Comparison of ENCODE assay signal across 19 cellular contexts in genomic region chr5:171427318-171428167, GRCh38. TPM values are rescaled to one million over a fixed set of nuclear protein-coding genes. Genes with fewer than 3 reads are reported as not detected.
DNase-seq lines count a peak whose midpoint lies in the region; ATAC-seq, FAIRE-seq and TF ChIP-seq lines count a peak whose summit lies in the region.
"Had no signal": no experiment of that assay in that cellular context is flagged by ENCODE, and none has a peak within 500 bp of the region (broad histone marks: within the 10 kb centered on the region; RNA-seq: fewer than 3 reads in every experiment).

No MANE protein-coding gene starts in this region.

- in situ Hi-C loops in K562 (cut with MboI) = loop anchor here (10.0 kb wide), 1 partner anchor 627 kb away; no protein-coding TSS in a partner anchor

- TF ChIP-seq POLR2A in K562 (conservative IDR thresholded peaks at IDR 0.05) = no peak
- no peak for TF ChIP-seq POLR2A in suprapubic skin (IDR thresholded peaks at IDR 0.05)

- peaks cover 0 to 4% of the 10 kb centered on the region in 2 experiments; a peak in 1 of 5 replicates for H3K4me1 ChIP-seq in K562 (replicated peaks in 1 of 2; ENCODE audit: control insufficient read depth in 2 of 2, insufficient read depth in 2 of 2, low read length in 2 of 2)
- no peaks in the 10 kb centered on the region for H3K4me1 ChIP-seq in right cardiac atrium (ENCODE audit: control insufficient read depth, insufficient read depth, low read length)
- no peaks in the 10 kb centered on the region for H3K4me1 ChIP-seq in suprapubic skin

- peaks cover 10% of the 10 kb centered on the region; the same call in 1 of the 2 replicates for H4K20me1 ChIP-seq in K562 (replicated peaks; ENCODE audit: control insufficient read depth, insufficient read depth, low read length)

- DNase-seq in OCI-M1 (lab: John Stamatoyannopoulos, UW) = peak; percentile 40
- DNase-seq in K562 (ENCODE audit: extremely low read depth in 1 of 4, low spot score in 3 of 4) = no peak
- peak; percentile 53 to 80 (median 71) for DNase-seq in right cardiac atrium
- peak; percentile 34 to 73 for DNase-seq in suprapubic skin (ENCODE audit: low spot score in 2 of 2)
- DNase-seq in amygdala (lab: John Stamatoyannopoulos, UW) = no peak
- DNase-seq: activated CD4-positive, alpha-beta memory T cell treated with anti-CD3 and anti-CD28 coated beads for 36 hours; brain microvascular endothelial cell; dermis blood vessel endothelial cell; foreskin melanocyte; NCI-H2081; NCI-H524 treated with DMSO at 0.1 percent for 48 hours; nephron progenitor cell; SHP77 treated with DMSO at 0.1 percent for 48 hours; T-helper 1 cell; WERI-Rb-1 had no signal

- intact Hi-C loops in K562 (cut with micrococcal nuclease) (no loop called here), right cardiac atrium (cut with DNase I) (loop anchor here (10.0 kb wide), 3 partner anchors 197 to 427 kb away; no protein-coding TSS in a partner anchor)

- TF ChIP-seq RAD21 in K562 (CRISPR knock-in tag; conservative IDR thresholded peaks at IDR 0.05 in 1 of 2, IDR thresholded peaks at IDR 0.05 in 1 of 2) = no peak

- no peaks in the 10 kb centered on the region for H3K79me2 ChIP-seq in K562 (ENCODE audit: control insufficient read depth, insufficient read depth, low read length)

- H3K4me3 ChIP-seq in K562 (no peak overlapping the region), right cardiac atrium (ENCODE audit: low read length) (no peak overlapping the region), suprapubic skin (no peak overlapping the region)

- WGBS in K562 (ENCODE audit: insufficient coverage, low coverage, missing lambda C conversion rate) = 16% methylated on average over 20 of the region's 20 CpGs
- WGBS in right cardiac atrium = 71% methylated on average over 20 of the region's 20 CpGs
- WGBS in suprapubic skin = 90% methylated on average over 18 of the region's 20 CpGs

- H3K36me3 ChIP-seq in K562 (ENCODE audit: control insufficient read depth, insufficient read depth, low read length) (no peaks in the 10 kb centered on the region), suprapubic skin (no peaks in the 10 kb centered on the region)
- H3K36me3 ChIP-seq: brain microvascular endothelial cell, WERI-Rb-1 had no signal

- no peak for ATAC-seq in K562
- peak; percentile 22 to 47 for ATAC-seq in right cardiac atrium
- no peak for ATAC-seq in HG03280 (IDR thresholded peaks at IDR 0.05; ENCODE audit: unreplicated experiment)
- ATAC-seq in HG03095 (IDR thresholded peaks at IDR 0.05; ENCODE audit: unreplicated experiment) = no peak
- ATAC-seq: stimulated activated effector memory CD8-positive, alpha-beta T cell treated with anti-CD3 and anti-CD28 coated beads, Interleukin-12 subunit alpha, Interleukin-12 subunit beta, amount 100 ng/mL, for 72 hours had no signal

- no peaks in the 10 kb centered on the region for H3K9me1 ChIP-seq in K562 (ENCODE audit: control insufficient read depth, insufficient read depth, low read length)

- CTCF ChIA-PET in K562 (lab: Yijun Ruan, JAX; ENCODE audit: low intra/inter-chr PET ratio) = no interaction called here

- no peak for FAIRE-seq in K562 (lab: Jason Lieb, UNC)

- H2AFZ ChIP-seq in K562 (ENCODE audit: low read depth, low read length) = no peak overlapping the region

- H3K9me3 ChIP-seq in K562 (replicated peaks; ENCODE audit: control insufficient read depth, insufficient read depth, low read depth, low read length) (no peaks in the 10 kb centered on the region), right cardiac atrium (ENCODE audit: control insufficient read depth, low read length) (no peaks in the 10 kb centered on the region), suprapubic skin (no peaks in the 10 kb centered on the region)

- TF ChIP-seq CTCF in K562 (IDR thresholded peaks at IDR 0.05 in 2 of 3, conservative IDR thresholded peaks at IDR 0.05 in 1 of 3; ENCODE audit: insufficient read depth in 2 of 3, low read depth in 1 of 3, low read length in 3 of 3) (no peak), suprapubic skin (IDR thresholded peaks at IDR 0.05) (no peak)

- H3K4me2 ChIP-seq in K562 (ENCODE audit: insufficient read depth, low read length) = no peak overlapping the region
- H3K4me2 ChIP-seq: KMS-11 had no signal

- H3K27ac ChIP-seq in K562 (ENCODE audit: extremely low read depth, low read depth, low read length) (no peak overlapping the region), right cardiac atrium (ENCODE audit: low read length) (no peak overlapping the region), suprapubic skin (no peak overlapping the region)
- H3K27ac ChIP-seq: brain microvascular endothelial cell, KMS-11, WERI-Rb-1 had no signal

- no TSS peak for BruUV-seq in K562 (replicated peaks; lab: Mats Ljungman, UMichigan)

- no peak overlapping the region for H3K9ac ChIP-seq in K562 (ENCODE audit: insufficient read depth in 1 of 2, low read depth in 2 of 2, low read length in 2 of 2)
- H3K9ac ChIP-seq: KMS-11 had no signal

- POLR2A ChIA-PET in K562 (lab: Yijun Ruan, JAX) = interaction anchor here (1.2 to 1.3 kb wide), 2 partner anchors 8 to 14 kb away, joined by 3 read pairs; partner anchors contain the start of gene FGF18

- no peak for TF ChIP-seq EP300 in K562 (IDR thresholded peaks at IDR 0.05; ENCODE audit: low read length)
- no peak for TF ChIP-seq EP300 in suprapubic skin (IDR thresholded peaks at IDR 0.05)

- H3K27me3 ChIP-seq in K562 (ENCODE audit: control insufficient read depth in 2 of 2, insufficient read depth in 2 of 2, low read length in 2 of 2) = peaks cover 0 to 25% of the 10 kb centered on the region in 2 experiments; a peak in 3 of 5 replicates
- no peaks in the 10 kb centered on the region for H3K27me3 ChIP-seq in right cardiac atrium (ENCODE audit: control insufficient read depth, insufficient read depth)
- H3K27me3 ChIP-seq in suprapubic skin = no peaks in the 10 kb centered on the region
- H3K27me3 ChIP-seq: brain microvascular endothelial cell had no signal

RNA-seq across cellular contexts. Expression of gene FGF18, which starts 8.1 kb away (rescaled TPM):
- 0.21 TPM in 1 of 2 replicates, not detected in the other for total RNA-seq in K562 (2011; cell fraction: chromatin; rRNA removed; ENCODE audit: low replicate concordance)
- total RNA-seq in K562 (2011; cell fraction: nucleolus; rRNA removed) = 0.17 TPM in 1 of 2 replicates, not detected in the other
- total RNA-seq in K562 (2011; cell fraction: nucleoplasm; rRNA removed) = not detected in 2 replicates
- total RNA-seq in K562 (2014; rRNA removed) (0.05 TPM in 1 of 2 replicates, not detected in the other), K562 (2014; rRNA removed; fragmentation: Illumina TruSeq; extraction: Trizol) (not detected in 2 replicates), K562 (2015; rRNA removed; fragmentation: Illumina TruSeq; extraction: Trizol) (not detected in 2 replicates), K562 (2021) (0.18 TPM in 1 of 2 replicates, not detected in the other), right cardiac atrium (1 to 10 TPM; 1.3 to 4.3 (median 1.9) TPM), suprapubic skin (1 to 10 TPM in 1 of 4 donors, under 1 TPM in 3; 0.32 to 3.2 (median 0.50) TPM)
- polyA plus RNA-seq in K562 (2011; rRNA removed) (not detected in 2 replicates), K562 (2014; fragmentation: Illumina TruSeq; extraction: Trizol) (not detected in 2 replicates), K562 (2014; fragmentation: Nextera tagmentation; extraction: Ambion mirVana) (not detected), K562 (2014; rRNA removed) (0.11 TPM in 1 of 2 replicates, not detected in the other), right cardiac atrium (1.2 TPM)
- polyA plus RNA-seq in K562 (2011; cell fraction: cytosol; rRNA removed) = 0.06 TPM in 1 of 2 replicates, not detected in the other
- polyA plus RNA-seq in K562 (2011; cell fraction: nucleus; rRNA removed) = 0.11 and 0.22 TPM in 2 replicates
- 0.04 and 0.05 TPM in 2 replicates for polyA plus RNA-seq in K562 (2012)
- polyA minus RNA-seq in K562 (2011; rRNA and poly(A)+ RNA removed) = not detected in 2 replicates
- not detected in 2 replicates for polyA minus RNA-seq in K562 (2011; cell fraction: cytosol; rRNA and poly(A)+ RNA removed)
- polyA minus RNA-seq in K562 (2011; cell fraction: nucleus; rRNA and poly(A)+ RNA removed) = 0.13 and 0.22 TPM in 2 replicates
- total RNA-seq: dermis blood vessel endothelial cell had no signal

RNA-seq across cellular contexts. Expression of gene NPM1, which starts 39.9 kb away (rescaled TPM):
- total RNA-seq in K562 (2011; cell fraction: chromatin; rRNA removed; ENCODE audit: low replicate concordance) = 380 and 708 TPM in 2 replicates
- 320 and 388 TPM in 2 replicates for total RNA-seq in K562 (2011; cell fraction: nucleolus; rRNA removed)
- total RNA-seq in K562 (2011; cell fraction: nucleoplasm; rRNA removed) = 349 and 479 TPM in 2 replicates
- total RNA-seq in K562 (2014; rRNA removed) (2,275 and 2,438 TPM in 2 replicates), K562 (2014; rRNA removed; fragmentation: Illumina TruSeq; extraction: Trizol) (6,105 and 6,135 TPM in 2 replicates), K562 (2015; rRNA removed; fragmentation: Illumina TruSeq; extraction: Trizol) (5,186 and 5,639 TPM in 2 replicates), K562 (2021) (2,894 and 2,951 TPM in 2 replicates), right cardiac atrium (100 to 1,000 TPM; 355 to 493 (median 433) TPM), suprapubic skin (100 to 1,000 TPM; 439 to 524 (median 469) TPM)
- polyA plus RNA-seq in K562 (2011; rRNA removed) (2,553 and 3,164 TPM in 2 replicates), K562 (2014; fragmentation: Illumina TruSeq; extraction: Trizol) (4,182 and 5,696 TPM in 2 replicates), K562 (2014; fragmentation: Nextera tagmentation; extraction: Ambion mirVana) (1,000 to 10,000 TPM; 4,099 to 6,909 TPM), K562 (2014; rRNA removed) (2,789 and 6,654 TPM in 2 replicates), right cardiac atrium (887 TPM)
- polyA plus RNA-seq in K562 (2011; cell fraction: cytosol; rRNA removed) = 324 and 4,326 TPM in 2 replicates
- 680 and 968 TPM in 2 replicates for polyA plus RNA-seq in K562 (2011; cell fraction: nucleus; rRNA removed)
- 3,341 and 5,906 TPM in 2 replicates for polyA plus RNA-seq in K562 (2012)
- 1,992 and 2,499 TPM in 2 replicates for polyA minus RNA-seq in K562 (2011; rRNA and poly(A)+ RNA removed)
- polyA minus RNA-seq in K562 (2011; cell fraction: cytosol; rRNA and poly(A)+ RNA removed) = 3,102 and 3,979 TPM in 2 replicates
- polyA minus RNA-seq in K562 (2011; cell fraction: nucleus; rRNA and poly(A)+ RNA removed) = 305 and 418 TPM in 2 replicates

Comparison
In these comparisons a context has a peak if more than half of its experiments do, and no peak if none do; other contexts are left out.
1. DNase-seq: peak in OCI-M1 (single experiment), right cardiac atrium (3 of 3) and suprapubic skin (2 of 2); none in K562 (0 of 4) and amygdala (0 of 56).
2. ATAC-seq: peak in right cardiac atrium (2 of 2); none in K562 (single experiment), HG03280 (single experiment) and HG03095 (single experiment).